In the genomic region with DNA sequence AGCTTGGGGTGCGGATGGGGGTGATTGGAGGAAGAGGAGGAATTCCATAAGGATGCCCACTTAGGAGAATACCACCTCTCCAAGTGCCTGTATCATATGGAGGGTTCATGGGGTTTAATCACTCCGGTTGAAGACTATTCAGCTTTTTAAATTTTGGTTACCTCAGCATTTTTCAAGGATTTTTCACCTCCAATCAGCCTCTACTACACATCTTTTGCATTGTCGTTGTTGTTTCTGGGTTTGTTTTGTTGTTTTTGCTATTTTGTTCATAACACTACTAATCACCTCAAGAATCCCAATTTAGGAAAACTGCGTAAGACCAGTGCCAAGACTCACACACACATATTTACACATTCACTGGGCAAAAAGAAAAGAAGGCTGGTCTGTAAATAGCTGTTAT, we compare ENCODE assay signal across 1 cellular context.
TF ChIP-seq lines count a peak whose summit lies in the region.

No MANE protein-coding gene starts in this region.

TF ChIP-seq in HepG2, 621 proteins besides CTCF, POLR2A, EP300 and RAD21 (continued from another document):
- no peak for TF ChIP-seq LRRFIP1 (CRISPR knock-in tag; conservative IDR thresholded peaks at IDR 0.05)
